In the genomic region with DNA sequence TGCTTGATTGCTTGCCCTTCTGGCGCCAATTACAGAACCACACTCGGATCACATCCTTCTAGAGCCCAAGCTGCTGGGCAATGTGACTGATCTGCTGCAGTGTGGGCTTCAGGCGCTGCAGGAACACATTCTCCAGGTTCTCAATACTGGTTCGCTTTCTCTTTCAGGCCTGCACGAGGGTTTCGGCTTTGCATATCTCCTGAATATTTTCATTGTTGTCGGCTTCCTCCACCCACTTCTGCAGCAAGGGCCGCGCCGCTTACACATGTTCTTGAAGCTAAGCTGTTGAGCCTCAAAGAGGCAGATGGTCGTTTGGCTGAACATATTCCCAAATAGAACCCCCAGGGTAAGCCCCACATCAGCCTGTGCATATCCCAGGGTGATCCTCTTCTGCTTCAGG, we compare ENCODE assay signal across 19 cellular contexts.
"Had no signal": no experiment of that assay in that cellular context is flagged by ENCODE, and none has a peak within 500 bp of the region (broad histone marks: within the 10 kb centered on the region; RNA-seq: fewer than 3 reads in every experiment).

No MANE protein-coding gene starts in this region.

- DNase-seq: effector memory CD8-positive, alpha-beta T cell; foreskin keratinocyte; kidney glomerular epithelial cell; naive thymus-derived CD4-positive, alpha-beta T cell; nephron progenitor cell; spleen; stimulated activated CD4-positive, alpha-beta T cell treated with anti-CD3 and anti-CD28 coated beads, Interleukin-15, amount 100 ng/mL, for 24 hours; stimulated activated CD4-positive, alpha-beta T cell treated with anti-CD3 and anti-CD28 coated beads, Interleukin-1b, Interleukin-23, amount 100 ng/mL, for 48 hours; stimulated activated CD4-positive, alpha-beta T cell treated with anti-CD3 and anti-CD28 coated beads, Interleukin-4, amount 100 ng/mL, for 24 hours; stimulated activated naive CD8-positive, alpha-beta T cell treated with anti-CD3 and anti-CD28 coated beads, Interleukin-15, amount 100 ng/mL, for 72 hours; transverse colon had no signal

- H3K9me3 Mint-ChIP-seq: dendritic cell treated with granulocyte-macrophage colony-stimulating factor and Interleukin-4, amounts not matched to agents 40 ng/mL and 50 ng/mL, for 4 days; effector memory CD8-positive, alpha-beta T cell; stimulated activated memory B cell treated with anti-CD40 and anti-IgM and Interleukin-4, amounts not matched to agents 10 μg/mL and 1 μg/mL and 100 μg/mL, for 72 hours; stimulated activated naive CD8-positive, alpha-beta T cell treated with anti-CD3 and anti-CD28 coated beads, Interleukin-15, amount 100 ng/mL, for 72 hours had no signal

- H3K27me3 Mint-ChIP-seq: dendritic cell treated with granulocyte-macrophage colony-stimulating factor and Interleukin-4, amounts not matched to agents 40 ng/mL and 50 ng/mL, for 4 days; effector memory CD8-positive, alpha-beta T cell; naive thymus-derived CD4-positive, alpha-beta T cell; stimulated activated memory B cell treated with anti-CD40 and anti-IgM and Interleukin-4, amounts not matched to agents 10 μg/mL and 1 μg/mL and 100 μg/mL, for 72 hours; stimulated activated naive CD8-positive, alpha-beta T cell treated with anti-CD3 and anti-CD28 coated beads, Interleukin-15, amount 100 ng/mL, for 72 hours had no signal

- H2AFZ ChIP-seq: hepatocyte had no signal

- H3K79me2 ChIP-seq: hepatocyte had no signal

- H3K4me1 ChIP-seq: esophagus muscularis mucosa, foreskin keratinocyte, spleen, transverse colon had no signal

- H3K4me1 Mint-ChIP-seq: nephron progenitor cell; stimulated activated memory B cell treated with anti-CD40 and anti-IgM and Interleukin-4, amounts not matched to agents 10 μg/mL and 1 μg/mL and 100 μg/mL, for 72 hours; stimulated activated naive CD8-positive, alpha-beta T cell treated with anti-CD3 and anti-CD28 coated beads, Interleukin-15, amount 100 ng/mL, for 72 hours had no signal

- FAIRE-seq: colon, islet of Langerhans had no signal

- H3K4me2 ChIP-seq: hepatocyte had no signal

- H3K27me3 ChIP-seq: esophagus muscularis mucosa, foreskin keratinocyte, hepatocyte, spleen, transverse colon had no signal

- H3K27ac ChIP-seq: epithelial cell of prostate, esophagus muscularis mucosa, foreskin keratinocyte, hepatocyte, spleen, thoracic aorta, transverse colon had no signal

- H3K27ac Mint-ChIP-seq: dendritic cell treated with granulocyte-macrophage colony-stimulating factor and Interleukin-4, amounts not matched to agents 40 ng/mL and 50 ng/mL, for 4 days; naive thymus-derived CD4-positive, alpha-beta T cell; stimulated activated memory B cell treated with anti-CD40 and anti-IgM and Interleukin-4, amounts not matched to agents 10 μg/mL and 1 μg/mL and 100 μg/mL, for 72 hours had no signal

- H3K4me3 Mint-ChIP-seq: dendritic cell treated with granulocyte-macrophage colony-stimulating factor and Interleukin-4, amounts not matched to agents 40 ng/mL and 50 ng/mL, for 4 days; effector memory CD8-positive, alpha-beta T cell; naive thymus-derived CD4-positive, alpha-beta T cell; nephron progenitor cell; stimulated activated memory B cell treated with anti-CD40 and anti-IgM and Interleukin-4, amounts not matched to agents 10 μg/mL and 1 μg/mL and 100 μg/mL, for 72 hours; stimulated activated naive CD8-positive, alpha-beta T cell treated with anti-CD3 and anti-CD28 coated beads, Interleukin-15, amount 100 ng/mL, for 72 hours had no signal

- H3K9me3 ChIP-seq: esophagus muscularis mucosa, spleen, thoracic aorta, transverse colon had no signal
